Comparison of ENCODE assay signal across 1 cellular context in genomic region chr13:48012668-48013067, GRCh38.
A peak's percentile ranks its signal among the peaks of the same experiment; 100 is the strongest.
TF ChIP-seq lines count a peak whose summit lies in the region.

No MANE protein-coding gene starts in this region.

TF ChIP-seq in HepG2, 621 proteins besides CTCF, POLR2A, EP300 and RAD21:
- TF ChIP-seq ZNF12 (CRISPR knock-in tag; IDR thresholded peaks at IDR 0.05) (peak; percentile 77), ZNF691 (CRISPR knock-in tag; IDR thresholded peaks at IDR 0.05; ENCODE audit: borderline replicate concordance, low read depth) (no peak), RBAK (CRISPR knock-in tag; IDR thresholded peaks at IDR 0.05) (peak; percentile 88), MBD4 (IDR thresholded peaks at IDR 0.05; ENCODE audit: borderline replicate concordance, low read length) (no peak)
TF ChIP-seq in HepG2: peak in this region for 2.
